In genomic region chr13:55572408-55572807, GRCh38 we compare ENCODE assay signal across 23 cellular contexts.
DNase-seq lines count a peak whose midpoint lies in the region; ATAC-seq, FAIRE-seq and TF ChIP-seq lines count a peak whose summit lies in the region.
"Had no signal": no experiment of that assay in that cellular context is flagged by ENCODE, and none has a peak within 500 bp of the region (broad histone marks: within the 10 kb centered on the region; RNA-seq: fewer than 3 reads in every experiment).

No MANE protein-coding gene starts in this region.

- DNase-seq in RCC 7860 (ENCODE audit: low spot score) (peak; percentile 2), smooth muscle cell (lab: John Stamatoyannopoulos, UW; ENCODE audit: unreplicated experiment) (no peak)
- DNase-seq in activated CD4-positive, alpha-beta T cell treated with anti-CD3 and anti-CD28 coated beads for 36 hours, result no peak
- DNase-seq: 8988T; ACHN; C1 segment of cervical spinal cord; Calu3; CD4-positive, alpha-beta memory T cell; COR-L47; DMS53; DMS79 treated with DMSO at 0.1 percent for 48 hours; GOT3; HFFc6 had no signal

- no peak overlapping the region for H3K4me3 Mint-ChIP-seq in activated CD4-positive, alpha-beta T cell treated with anti-CD3 and anti-CD28 coated beads for 36 hours
- H3K4me3 Mint-ChIP-seq: CD4-positive, alpha-beta memory T cell; HFFc6 had no signal

- H4K20me1 ChIP-seq in smooth muscle cell (ENCODE audit: low read depth), result no peaks in the 10 kb centered on the region

- H3K4me1 Mint-ChIP-seq in activated CD4-positive, alpha-beta T cell treated with anti-CD3 and anti-CD28 coated beads for 36 hours, result no peaks in the 10 kb centered on the region
- H3K4me1 Mint-ChIP-seq: CD4-positive, alpha-beta memory T cell had no signal

- peak overlapping the region; percentile 10 for H2AFZ ChIP-seq in smooth muscle cell (ENCODE audit: low read depth)

- H3K4me1 ChIP-seq in HUES48 (ENCODE audit: control insufficient read depth, insufficient read depth, low read length), result peaks cover 53% of the 10 kb centered on the region
- H3K4me1 ChIP-seq in iPS-20b (ENCODE audit: insufficient read depth, low read length), result peaks cover 36% of the 10 kb centered on the region
- H3K4me1 ChIP-seq in smooth muscle cell (ENCODE audit: low read depth), result no peaks in the 10 kb centered on the region
- H3K4me1 ChIP-seq: A549, HAP-1 had no signal

- CTCF ChIA-PET in activated CD4-positive, alpha-beta T cell treated with anti-CD3 and anti-CD28 coated beads for 36 hours (lab: Charles Lee), result no interaction called here

- H3K9ac ChIP-seq in HUES48 (ENCODE audit: low read depth, low read length) (no peak overlapping the region), iPS-20b (ENCODE audit: low read depth, low read length) (no peak overlapping the region), smooth muscle cell (ENCODE audit: low read depth) (no peak overlapping the region)

- no peak for ATAC-seq in GM19463 (IDR thresholded peaks at IDR 0.05; ENCODE audit: unreplicated experiment)
- no peak for ATAC-seq in activated CD4-positive, alpha-beta T cell treated with anti-CD3 and anti-CD28 coated beads for 36 hours
- no peak for ATAC-seq in HG03565 (IDR thresholded peaks at IDR 0.05; ENCODE audit: unreplicated experiment)
- ATAC-seq: A549 had no signal

- no peak overlapping the region for H3K27ac Mint-ChIP-seq in activated CD4-positive, alpha-beta T cell treated with anti-CD3 and anti-CD28 coated beads for 36 hours
- H3K27ac Mint-ChIP-seq: CD4-positive, alpha-beta memory T cell; HFFc6 had no signal

- H3K36me3 Mint-ChIP-seq in activated CD4-positive, alpha-beta T cell treated with anti-CD3 and anti-CD28 coated beads for 36 hours (ENCODE audit: low read depth), result no peaks in the 10 kb centered on the region
- H3K36me3 Mint-ChIP-seq: CD4-positive, alpha-beta memory T cell had no signal

- TF ChIP-seq CTCF in smooth muscle cell (IDR thresholded peaks at IDR 0.05; ENCODE audit: borderline replicate concordance, insufficient read depth, poor library complexity, severe bottlenecking), result no peak

- no peak overlapping the region for H3K4me3 ChIP-seq in HUES48 (ENCODE audit: low read depth, low read length)
- H3K4me3 ChIP-seq in iPS-20b (ENCODE audit: low read length), result peak overlapping the region; percentile 7; the same call in 1 of the 2 replicates
- H3K4me3 ChIP-seq in smooth muscle cell, result no peak overlapping the region
- H3K4me3 ChIP-seq: A549, HAP-1 had no signal

- no peak overlapping the region for H3K4me2 ChIP-seq in smooth muscle cell
- H3K4me2 ChIP-seq: A549 had no signal

- no peaks in the 10 kb centered on the region for H3K79me2 ChIP-seq in smooth muscle cell (ENCODE audit: low read depth)

- H3K27me3 Mint-ChIP-seq in activated CD4-positive, alpha-beta T cell treated with anti-CD3 and anti-CD28 coated beads for 36 hours, result no peaks in the 10 kb centered on the region
- H3K27me3 Mint-ChIP-seq: CD4-positive, alpha-beta memory T cell had no signal

- H3K27ac ChIP-seq in HUES48 (ENCODE audit: low read depth, low read length) (peak overlapping the region; percentile 62), iPS-20b (ENCODE audit: low read length) (no peak overlapping the region), smooth muscle cell (ENCODE audit: low read depth) (no peak overlapping the region)
- H3K27ac ChIP-seq: A549 had no signal

- intact Hi-C loops in activated CD4-positive, alpha-beta T cell treated with anti-CD3 and anti-CD28 coated beads for 36 hours (cut with DNase I, micrococcal nuclease), result no loop called here

- H3K27me3 ChIP-seq in HUES48 (ENCODE audit: control insufficient read depth, insufficient read depth, low read length), result no peaks in the 10 kb centered on the region
- H3K27me3 ChIP-seq in iPS-20b (ENCODE audit: insufficient read depth, low read length), result no peaks in the 10 kb centered on the region
- no peaks in the 10 kb centered on the region for H3K27me3 ChIP-seq in smooth muscle cell (ENCODE audit: low read depth)

- POLR2A ChIA-PET in activated CD4-positive, alpha-beta T cell treated with anti-CD3 and anti-CD28 coated beads for 36 hours (lab: Charles Lee), result no interaction called here

- FAIRE-seq in RCC 7860 (lab: Jason Lieb, UNC), result no peak
- FAIRE-seq: A549, G401.6, GM12892, GM19239, H54 had no signal

- H3K36me3 ChIP-seq in HUES48 (ENCODE audit: control insufficient read depth, insufficient read depth, low read length) (peaks cover 49% of the 10 kb centered on the region), iPS-20b (ENCODE audit: insufficient read depth, low read depth, low read length) (peaks cover 53% of the 10 kb centered on the region), smooth muscle cell (ENCODE audit: low read depth) (no peaks in the 10 kb centered on the region)
- H3K36me3 ChIP-seq: HAP-1 had no signal

- H3F3A ChIP-seq in smooth muscle cell (ENCODE audit: low read depth), result no peaks in the 10 kb centered on the region

- peaks cover 10% of the 10 kb centered on the region for H3K9me3 Mint-ChIP-seq in activated CD4-positive, alpha-beta T cell treated with anti-CD3 and anti-CD28 coated beads for 36 hours (ENCODE audit: low read depth)

- H3K9me3 ChIP-seq in HUES48 (ENCODE audit: control insufficient read depth, insufficient read depth, low read length) (no peaks in the 10 kb centered on the region), iPS-20b (ENCODE audit: insufficient read depth, low read depth, low read length) (no peaks in the 10 kb centered on the region), smooth muscle cell (replicated peaks; ENCODE audit: low read depth) (no peaks in the 10 kb centered on the region)
- H3K9me3 ChIP-seq: A549, HAP-1 had no signal
